Comparison of ENCODE assay signal across 9 cellular contexts in the genomic region with DNA sequence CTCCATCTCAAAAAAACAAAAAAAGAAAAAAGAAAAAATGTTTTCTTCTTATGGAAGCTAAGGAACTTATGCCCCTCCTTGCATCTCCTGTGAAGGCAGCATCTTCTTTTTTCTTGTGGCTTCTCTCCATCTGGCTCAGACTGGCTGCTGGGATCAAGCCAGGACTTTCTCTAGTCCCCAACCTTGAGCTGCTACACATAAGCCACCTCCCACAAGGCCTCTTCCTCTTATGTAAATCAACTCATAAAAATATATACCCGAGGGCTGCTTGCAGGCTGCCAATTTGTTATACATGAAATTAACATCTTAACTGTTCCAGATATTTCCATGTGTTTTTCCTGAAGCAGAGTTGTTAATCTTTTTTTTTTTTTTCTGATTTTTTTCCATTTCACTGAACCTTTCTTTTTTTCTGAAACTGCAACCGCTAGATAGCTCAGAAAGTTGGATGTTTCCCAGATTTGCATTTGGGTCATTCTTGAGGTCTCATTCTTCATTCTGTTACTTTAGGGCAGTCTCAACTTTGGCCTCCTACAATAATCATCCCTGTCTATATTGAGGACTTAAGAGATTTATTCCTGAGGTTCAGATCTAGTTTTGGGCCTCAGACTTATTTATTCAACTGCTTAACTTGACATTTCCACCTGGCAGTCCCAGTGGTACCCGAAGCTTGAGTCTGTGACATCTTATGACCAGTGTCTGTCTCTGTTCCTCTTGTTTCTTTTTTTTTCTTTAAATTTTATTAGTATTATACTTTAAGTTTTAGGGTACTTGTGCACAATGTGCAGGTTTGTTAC. TPM values are rescaled to one million over a fixed set of nuclear protein-coding genes. Genes with fewer than 3 reads are reported as not detected.
DNase-seq lines count a peak whose midpoint lies in the region; ATAC-seq and TF ChIP-seq lines count a peak whose summit lies in the region.
"Had no signal": no experiment of that assay in that cellular context is flagged by ENCODE, and none has a peak within 500 bp of the region (broad histone marks: within the 10 kb centered on the region; RNA-seq: fewer than 3 reads in every experiment).

No MANE protein-coding gene starts in this region.

- H3K27me3 ChIP-seq in BJ (ENCODE audit: control insufficient read depth, insufficient read depth, low read length): no peaks in the 10 kb centered on the region
- H3K27me3 ChIP-seq in neural progenitor cell: no peaks in the 10 kb centered on the region

- H3K9me3 ChIP-seq in neural progenitor cell (ENCODE audit: low read depth): no peaks in the 10 kb centered on the region

- H3K27me3 Mint-ChIP-seq in neural progenitor cell (ENCODE audit: insufficient read depth, low read depth): peaks cover 5% of the 10 kb centered on the region
- H3K27me3 Mint-ChIP-seq: activated naive CD4-positive, alpha-beta T cell treated with anti-CD3 and anti-CD28 coated beads, Interleukin-2, amount 50 U/mL, for 24 hours had no signal

- peak; percentile 67 for ATAC-seq in GM19455 (IDR thresholded peaks at IDR 0.05; ENCODE audit: unreplicated experiment)
- ATAC-seq in HG03457 (IDR thresholded peaks at IDR 0.05; ENCODE audit: unreplicated experiment): peak; percentile 50

- no peak overlapping the region for H3K27ac Mint-ChIP-seq in neural progenitor cell
- H3K27ac Mint-ChIP-seq: activated naive CD4-positive, alpha-beta T cell treated with anti-CD3 and anti-CD28 coated beads, Interleukin-2, amount 50 U/mL, for 24 hours had no signal

- peaks cover 5% of the 10 kb centered on the region for H4K20me1 ChIP-seq in neural progenitor cell (ENCODE audit: low read depth)

- no peak overlapping the region for H3K27ac ChIP-seq in neural progenitor cell

- H3K36me3 ChIP-seq in BJ (ENCODE audit: control insufficient read depth, insufficient read depth, low read length) (no peaks in the 10 kb centered on the region), neural progenitor cell (no peaks in the 10 kb centered on the region)

- H3K4me3 ChIP-seq in BJ (ENCODE audit: low read depth, low read length) (no peak overlapping the region), cardiac fibroblast (replicated peaks in 1 of 2; ENCODE audit: low read depth in 2 of 2, low read length in 2 of 2) (no peak overlapping the region), neural progenitor cell (no peak overlapping the region)

- TF ChIP-seq CTCF in BJ (IDR thresholded peaks at IDR 0.05; ENCODE audit: insufficient read depth, low read depth, low read length) (no peak), cardiac fibroblast (IDR thresholded peaks at IDR 0.05; ENCODE audit: low read depth, low read length) (no peak), neural progenitor cell (IDR thresholded peaks at IDR 0.05) (no peak)

- no peak overlapping the region for H3K9ac ChIP-seq in neural progenitor cell

- H3K36me3 Mint-ChIP-seq in neural progenitor cell: peaks cover 13% of the 10 kb centered on the region

- no peak overlapping the region for H2AFZ ChIP-seq in neural progenitor cell (replicated peaks)

- H3F3A ChIP-seq in neural progenitor cell (ENCODE audit: low read depth): no peaks in the 10 kb centered on the region

- H3K4me1 Mint-ChIP-seq in neural progenitor cell: peaks cover 5% of the 10 kb centered on the region

- CTCF ChIA-PET in BJ (lab: Yijun Ruan, JAX): no interaction called here

- POLR2A ChIA-PET in BJ (lab: Charles Lee): interaction anchor here (0.8 kb wide), 1 partner anchor 10 kb away, joined by 3 read pairs; no protein-coding TSS in a partner anchor

- H3K4me3 Mint-ChIP-seq in neural progenitor cell: no peak overlapping the region
- H3K4me3 Mint-ChIP-seq: activated naive CD4-positive, alpha-beta T cell treated with anti-CD3 and anti-CD28 coated beads, Interleukin-2, amount 50 U/mL, for 24 hours had no signal

- DNase-seq in BJ (ENCODE audit: low read depth) (peak; percentile 78), cardiac fibroblast (ENCODE audit: low read depth in 2 of 2) (peak; percentile 76 to 86), renal cortical epithelial cell (ENCODE audit: low read depth) (peak; percentile 40), NCI-H345 (lab: John Stamatoyannopoulos, UW) (no peak), neural progenitor cell (ENCODE audit: low spot score) (no peak)
- DNase-seq in stimulated activated CD4-positive, alpha-beta T cell treated with anti-CD3 and anti-CD28 coated beads, Interleukin-1b, Interleukin-23, amount 100 ng/mL, for 48 hours: no peak

- H3K79me2 ChIP-seq in neural progenitor cell (ENCODE audit: low read depth): peaks cover 47% of the 10 kb centered on the region

- no peak overlapping the region for H3K4me2 ChIP-seq in neural progenitor cell

- no peaks in the 10 kb centered on the region for H3K4me1 ChIP-seq in neural progenitor cell

- peaks cover 7% of the 10 kb centered on the region for H3K9me3 Mint-ChIP-seq in neural progenitor cell
- H3K9me3 Mint-ChIP-seq: activated naive CD4-positive, alpha-beta T cell treated with anti-CD3 and anti-CD28 coated beads, Interleukin-2, amount 50 U/mL, for 24 hours had no signal

RNA-seq across cellular contexts. Expression of a gene that starts 10.3 kb away (rescaled TPM):
- polyA plus RNA-seq in BJ (2011; rRNA removed): 11.7 and 22.5 TPM in 2 replicates
- polyA minus RNA-seq in BJ (2011; rRNA and poly(A)+ RNA removed): 30.3 and 50.8 TPM in 2 replicates
- 33.2 and 40.3 TPM in 2 replicates for total RNA-seq in renal cortical epithelial cell
- total RNA-seq in neural progenitor cell (ENCODE audit: low replicate concordance): 39.2 and 50.8 TPM in 2 replicates

RNA-seq across cellular contexts. Expression of a gene that starts 15.9 kb away (rescaled TPM):
- polyA plus RNA-seq in BJ (2011; rRNA removed): 16.4 and 35.3 TPM in 2 replicates
- polyA minus RNA-seq in BJ (2011; rRNA and poly(A)+ RNA removed): 13.1 and 14.3 TPM in 2 replicates
- total RNA-seq in renal cortical epithelial cell (37.7 and 38.9 TPM in 2 replicates), neural progenitor cell (ENCODE audit: low replicate concordance) (45.6 and 78.6 TPM in 2 replicates)

Comparison
In these comparisons a context has a peak if more than half of its experiments do, and no peak if none do; other contexts are left out.
1. DNase-seq: peak in BJ (single experiment), cardiac fibroblast (2 of 2) and renal cortical epithelial cell (single experiment); none in NCI-H345 (single experiment), neural progenitor cell (single experiment) and stimulated activated CD4-positive, alpha-beta T cell treated with anti-CD3 and anti-CD28 coated beads, Interleukin-1b, Interleukin-23, amount 100 ng/mL, for 48 hours (single experiment).